ENCODE assay signal across 10 cellular contexts in genomic region chr5:99037668-99038067, GRCh38.
DNase-seq lines count a peak whose midpoint lies in the region; ATAC-seq lines count a peak whose summit lies in the region.
"Had no signal": no experiment of that assay in that cellular context is flagged by ENCODE, and none has a peak within 500 bp of the region (broad histone marks: within the 10 kb centered on the region; RNA-seq: fewer than 3 reads in every experiment).

No MANE protein-coding gene starts in this region.

- H3K4me3 Mint-ChIP-seq in naive B cell = peak overlapping the region in 7 of 8 donors; percentile 36 to 86 (median 66)

- peaks cover 5 to 20% of the 10 kb centered on the region in 2 donors for H3K36me3 Mint-ChIP-seq in naive B cell

- no peaks in the 10 kb centered on the region for H3K27me3 Mint-ChIP-seq in naive B cell

- H3K9me3 Mint-ChIP-seq in naive B cell = peaks cover 0 to 14% (median 8%) of the 10 kb centered on the region in 7 donors

- peak overlapping the region in 4 of 6 donors; percentile 34 to 85 (median 58) for H3K27ac Mint-ChIP-seq in naive B cell

- DNase-seq in EL (peak; percentile 9), NCI-H69 (lab: John Stamatoyannopoulos, UW) (peak; percentile 32), naive B cell (peak; percentile 61), CD1c-positive myeloid dendritic cell (ENCODE audit: extremely low spot score) (no peak), SHP77 treated with DMSO at 0.1 percent for 48 hours (lab: John Stamatoyannopoulos, UW) (no peak), NCI-H2107 (lab: John Stamatoyannopoulos, UW) (no peak), NCI-H2081 (lab: John Stamatoyannopoulos, UW) (no peak)
- peak; percentile 30 to 36 for DNase-seq in activated T-cell treated with anti-CD3 and anti-CD28 coated beads, Interleukin-2, amount 50 U/mL, for 48 hours
- DNase-seq: foreskin keratinocyte, NCI-H1694 treated with DMSO at 0.1 percent for 48 hours had no signal

- peaks cover 51 to 79% (median 72%) of the 10 kb centered on the region in 3 donors for H3K4me1 Mint-ChIP-seq in naive B cell

- ATAC-seq in naive B cell (ENCODE audit: low read depth in 2 of 2) = peak; percentile 67 to 77
- ATAC-seq: foreskin keratinocyte had no signal

Comparison
In these comparisons a context has a peak if more than half of its experiments do, and no peak if none do; other contexts are left out.
1. DNase-seq: peak in EL (single experiment), NCI-H69 (single experiment), activated T-cell treated with anti-CD3 and anti-CD28 coated beads, Interleukin-2, amount 50 U/mL, for 48 hours (2 of 2) and naive B cell (single experiment); none in CD1c-positive myeloid dendritic cell (single experiment), SHP77 treated with DMSO at 0.1 percent for 48 hours (single experiment), NCI-H2107 (single experiment) and NCI-H2081 (0 of 2).